In genomic region chr17:73815474-73815873, GRCh38 we compare ENCODE assay signal across 22 cellular contexts.
DNase-seq lines count a peak whose midpoint lies in the region; ATAC-seq and TF ChIP-seq lines count a peak whose summit lies in the region.
"Had no signal": no experiment of that assay in that cellular context is flagged by ENCODE, and none has a peak within 500 bp of the region (broad histone marks: within the 10 kb centered on the region; RNA-seq: fewer than 3 reads in every experiment).

No MANE protein-coding gene starts in this region.

- DNase-seq in GM23338 (ENCODE audit: low spot score) (peak; percentile 73), NT2/D1 (ENCODE audit: low read depth, low spot score) (peak; percentile 36), endodermal cell (peak; percentile 68), iPS-NIHi11 (ENCODE audit: low spot score) (peak; percentile 38), NOMO-1 treated with DMSO at 0.1 percent for 48 hours (lab: John Stamatoyannopoulos, UW; ENCODE audit: unreplicated experiment) (no peak)
- DNase-seq: BE2C; C1 segment of cervical spinal cord; CD4-positive, CD25-positive, alpha-beta regulatory T cell; CD8-positive, alpha-beta memory T cell; COR-L47; DMS 273 treated with DMSO at 0.1 percent for 48 hours; DMS53; DND-41; EL; GM23248; Karpas-422; KBM-7 had no signal

- H3K79me2 ChIP-seq in GM23338 (replicated peaks; ENCODE audit: insufficient read depth): no peaks in the 10 kb centered on the region

- H3K4me3 Mint-ChIP-seq in GM23338: peak overlapping the region; percentile 38; the same call in 1 of the 3 replicates
- no peak overlapping the region for H3K4me3 Mint-ChIP-seq in endodermal cell
- H3K4me3 Mint-ChIP-seq: CD4-positive, CD25-positive, alpha-beta regulatory T cell; IgD-negative memory B cell had no signal

- H3K27me3 Mint-ChIP-seq in GM23338 (ENCODE audit: insufficient read depth, low read depth, poor library complexity) (peaks cover 10% of the 10 kb centered on the region), endodermal cell (ENCODE audit: insufficient read depth) (peaks cover 15% of the 10 kb centered on the region)
- H3K27me3 Mint-ChIP-seq: IgD-negative memory B cell had no signal

- TF ChIP-seq CTCF in GM23338 (conservative IDR thresholded peaks at IDR 0.05; ENCODE audit: low read depth in 2 of 2): no peak
- no peak for TF ChIP-seq CTCF in endodermal cell (conservative IDR thresholded peaks at IDR 0.05)

- H3K27me3 ChIP-seq in GM23338 (ENCODE audit: insufficient read depth) (no peaks in the 10 kb centered on the region), NT2/D1 (ENCODE audit: insufficient read depth, insufficient read length) (peaks cover 2% of the 10 kb centered on the region), endodermal cell (ENCODE audit: control insufficient read depth, insufficient read depth, low read length, poor library complexity, severe bottlenecking) (peaks cover 7% of the 10 kb centered on the region)
- H3K27me3 ChIP-seq: BE2C had no signal

- H3K9me3 ChIP-seq in NT2/D1 (ENCODE audit: insufficient read depth, low read length) (peaks cover 26% of the 10 kb centered on the region; the same call in 1 of the 2 replicates), endodermal cell (ENCODE audit: control insufficient read depth, low read length) (peaks cover 9% of the 10 kb centered on the region)
- H3K9me3 ChIP-seq: BE2C, HAP-1 had no signal

- no peaks in the 10 kb centered on the region; the same call in 1 of the 2 replicates for H3K9me2 ChIP-seq in GM23338 (ENCODE audit: insufficient read depth)

- H3K9ac ChIP-seq in NT2/D1 (ENCODE audit: insufficient read length, low read depth): no peak overlapping the region
- no peak overlapping the region for H3K9ac ChIP-seq in endodermal cell (ENCODE audit: extremely low read depth, low read length, poor library complexity, severe bottlenecking)
- H3K9ac ChIP-seq: GM23248 had no signal

- H3K27ac Mint-ChIP-seq in GM23338 (no peak overlapping the region), endodermal cell (no peak overlapping the region)
- H3K27ac Mint-ChIP-seq: CD4-positive, CD25-positive, alpha-beta regulatory T cell had no signal

- ATAC-seq in GM23338 (peak; percentile 89), HG03439 (IDR thresholded peaks at IDR 0.05; ENCODE audit: unreplicated experiment) (no peak), GM21786 (IDR thresholded peaks at IDR 0.05; ENCODE audit: unreplicated experiment) (no peak), HG03520 (IDR thresholded peaks at IDR 0.05; ENCODE audit: unreplicated experiment) (no peak)

- H3K4me1 Mint-ChIP-seq in GM23338: peaks cover 21% of the 10 kb centered on the region
- no peaks in the 10 kb centered on the region for H3K4me1 Mint-ChIP-seq in endodermal cell
- H3K4me1 Mint-ChIP-seq: CD8-positive, alpha-beta memory T cell; IgD-negative memory B cell had no signal

- H3K27ac ChIP-seq in GM23338 (ENCODE audit: low read depth): no peak overlapping the region
- no peak overlapping the region for H3K27ac ChIP-seq in endodermal cell (ENCODE audit: low read depth, low read length)
- H3K27ac ChIP-seq: GM23248 had no signal

- no peak overlapping the region for H2AFZ ChIP-seq in GM23338
- H2AFZ ChIP-seq: GM23248 had no signal

- H3K4me2 ChIP-seq in GM23338: no peak overlapping the region

- peaks cover 33% of the 10 kb centered on the region for H3K9me3 Mint-ChIP-seq in GM23338
- peaks cover 20% of the 10 kb centered on the region for H3K9me3 Mint-ChIP-seq in endodermal cell
- H3K9me3 Mint-ChIP-seq: CD4-positive, CD25-positive, alpha-beta regulatory T cell had no signal

- WGBS in endodermal cell (ENCODE audit: insufficient coverage in 1 of 2, insufficient read length in 1 of 2), 2 experiments: 61 to 69% methylated on average over 3 to 5 of the region's 5 CpGs

- H3K36me3 ChIP-seq in GM23338 (ENCODE audit: insufficient read depth) (peaks cover 3% of the 10 kb centered on the region; the same call in 1 of the 2 replicates), NT2/D1 (ENCODE audit: insufficient read depth, insufficient read length, low read length) (no peaks in the 10 kb centered on the region), endodermal cell (ENCODE audit: control insufficient read depth, insufficient read depth, low read length) (no peaks in the 10 kb centered on the region)
- H3K36me3 ChIP-seq: BE2C, HAP-1 had no signal

- H3K4me3 ChIP-seq in GM23338: no peak overlapping the region
- no peak overlapping the region for H3K4me3 ChIP-seq in NT2/D1 (ENCODE audit: insufficient read length, low read depth)
- no peak overlapping the region for H3K4me3 ChIP-seq in endodermal cell (ENCODE audit: low read length)
- H3K4me3 ChIP-seq: GM23248, HAP-1 had no signal

- H3K36me3 Mint-ChIP-seq in GM23338 (ENCODE audit: low read depth): peaks cover 25% of the 10 kb centered on the region
- H3K36me3 Mint-ChIP-seq in endodermal cell (ENCODE audit: low read depth): peaks cover 2% of the 10 kb centered on the region
- H3K36me3 Mint-ChIP-seq: CD4-positive, CD25-positive, alpha-beta regulatory T cell; CD8-positive, alpha-beta memory T cell; IgD-negative memory B cell had no signal

- H4K20me1 ChIP-seq in GM23338 (replicated peaks; ENCODE audit: insufficient read depth): no peaks in the 10 kb centered on the region

- H3F3A ChIP-seq in GM23338 (replicated peaks; ENCODE audit: low read depth): no peaks in the 10 kb centered on the region

- H3K4me1 ChIP-seq in GM23338 (ENCODE audit: insufficient read depth): peaks cover 10% of the 10 kb centered on the region
- H3K4me1 ChIP-seq in NT2/D1 (ENCODE audit: insufficient read depth, insufficient read length): peaks cover 4% of the 10 kb centered on the region
- no peaks in the 10 kb centered on the region for H3K4me1 ChIP-seq in endodermal cell (ENCODE audit: control insufficient read depth, insufficient read depth, low read length)
- H3K4me1 ChIP-seq: BE2C, HAP-1 had no signal

TF ChIP-seq in GM23338, 12 proteins besides CTCF, POLR2A, EP300 and RAD21:
- TF ChIP-seq ZNF462 (CRISPR knock-in tag; IDR thresholded peaks at IDR 0.05) (peak; percentile 75), NANOG (IDR thresholded peaks at IDR 0.05; ENCODE audit: borderline replicate concordance) (no peak)
